ENCODE assay signal across 1 cellular context in the genomic region with DNA sequence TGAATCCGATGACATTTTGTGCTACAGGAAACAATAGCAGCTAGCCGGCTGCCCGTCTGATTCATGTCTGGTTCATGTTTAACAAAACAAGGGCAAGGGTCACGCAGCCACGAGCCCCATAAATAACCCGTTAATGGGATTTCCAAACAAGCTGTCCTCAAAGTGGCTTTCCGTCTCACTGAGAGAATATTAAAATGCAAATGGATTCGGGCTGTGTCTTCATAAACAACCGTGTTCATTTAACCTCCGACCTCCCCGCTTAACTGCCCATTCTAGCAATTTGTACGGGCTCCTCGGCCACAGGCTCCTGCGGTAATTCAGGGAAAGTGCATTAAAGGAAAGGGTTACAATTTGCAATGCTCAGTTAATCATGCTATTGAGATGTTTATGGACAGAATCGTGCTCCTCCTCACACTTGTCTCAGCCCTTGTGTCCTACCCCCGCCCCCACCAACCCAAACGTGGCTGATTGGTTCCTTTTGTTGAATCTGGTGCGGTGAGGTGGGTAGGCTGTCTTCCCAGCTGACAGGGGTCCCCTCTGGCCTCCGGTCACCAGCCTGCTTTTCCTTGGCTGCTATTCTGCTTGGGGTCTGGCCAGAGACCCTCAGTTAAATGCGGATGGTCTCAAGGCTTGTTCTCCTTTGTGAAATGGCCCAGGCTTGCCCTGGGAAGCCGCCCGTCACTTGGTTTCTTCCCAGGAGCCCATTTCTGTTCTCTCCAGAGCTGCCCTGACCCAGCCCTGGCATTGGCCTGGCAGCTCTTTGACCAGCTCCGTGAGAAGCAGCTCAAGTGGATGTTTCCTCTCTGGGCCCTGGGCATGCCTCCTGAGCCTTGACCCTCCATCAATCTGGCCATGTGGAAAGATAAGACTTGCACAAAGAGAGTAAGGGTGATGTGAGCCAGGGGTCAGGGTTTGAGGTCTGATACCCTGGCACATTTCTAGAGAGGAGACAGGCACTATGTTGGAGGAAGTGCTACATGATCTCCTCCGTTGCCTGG.
TF ChIP-seq lines count a peak whose summit lies in the region.

No MANE protein-coding gene starts in this region.

TF ChIP-seq in H1, 55 proteins besides CTCF, POLR2A, EP300 and RAD21:
- TF ChIP-seq KDM5A (IDR thresholded peaks at IDR 0.05; ENCODE audit: low read length) (no peak), PHF8 (conservative IDR thresholded peaks at IDR 0.05; ENCODE audit: low read depth, low read length) (no peak), HDAC6 (IDR thresholded peaks at IDR 0.05; ENCODE audit: low read depth, low read length) (no peak), EGR1 (IDR thresholded peaks at IDR 0.05; ENCODE audit: borderline replicate concordance, low read depth, low read length) (no peak), CHD2 (IDR thresholded peaks at IDR 0.05; ENCODE audit: low read length) (no peak), TAF7 (optimal IDR thresholded peaks at IDR 0.05; ENCODE audit: borderline replicate concordance, low read depth, low read length) (no peak), KDM1A (IDR thresholded peaks at IDR 0.05; ENCODE audit: borderline replicate concordance, low read length) (no peak), JUN (IDR thresholded peaks at IDR 0.05; ENCODE audit: low read depth, low read length) (no peak), JUND (IDR thresholded peaks at IDR 0.05; ENCODE audit: low read length) (no peak), TBP (IDR thresholded peaks at IDR 0.05; ENCODE audit: low read depth, low read length) (no peak), TCF12 (IDR thresholded peaks at IDR 0.05; ENCODE audit: low read depth, low read length) (no peak), POLR2AphosphoS5 (IDR thresholded peaks at IDR 0.05; ENCODE audit: low read depth, low read length) (no peak), TAF1 (IDR thresholded peaks at IDR 0.05; ENCODE audit: low read depth, low read length) (no peak), CEBPB (IDR thresholded peaks at IDR 0.05; ENCODE audit: low read depth, low read length) (no peak), SP1 (IDR thresholded peaks at IDR 0.05; ENCODE audit: low read depth, low read length) (no peak), EZH2 (IDR thresholded peaks at IDR 0.05; ENCODE audit: low read depth, low read length, severe bottlenecking) (no peak), GTF2F1 (IDR thresholded peaks at IDR 0.05; ENCODE audit: borderline replicate concordance, low read depth, low read length) (no peak)
